In genomic region chr1:109935451-109935900, GRCh38 we compare ENCODE assay signal across 18 cellular contexts. TPM values are rescaled to one million over a fixed set of nuclear protein-coding genes. Genes with fewer than 3 reads are reported as not detected.
DNase-seq lines count a peak whose midpoint lies in the region; ATAC-seq and TF ChIP-seq lines count a peak whose summit lies in the region.
"Had no signal": no experiment of that assay in that cellular context is flagged by ENCODE, and none has a peak within 500 bp of the region (broad histone marks: within the 10 kb centered on the region; RNA-seq: fewer than 3 reads in every experiment).

No MANE protein-coding gene starts in this region.

- H3K27me3 Mint-ChIP-seq in stimulated activated naive CD8-positive, alpha-beta T cell treated with anti-CD3 and anti-CD28 coated beads, Interleukin-15, amount 100 ng/mL, for 72 hours = no peaks in the 10 kb centered on the region

- H3K4me1 ChIP-seq in mucosa of rectum (ENCODE audit: control insufficient read depth in 2 of 2, insufficient read depth in 2 of 2, low read length in 2 of 2) (peaks cover 26 to 44% of the 10 kb centered on the region in 2 donors), gastroesophageal sphincter (peaks cover 0 to 34% (median 19%) of the 10 kb centered on the region in 3 donors)

- no peak for TF ChIP-seq POLR2A in gastroesophageal sphincter (IDR thresholded peaks at IDR 0.05)

- H3K27ac ChIP-seq in mucosa of rectum (ENCODE audit: low read depth in 2 of 2, low read length in 2 of 2) = peak overlapping the region; percentile 86 to 90
- no peak overlapping the region for H3K27ac ChIP-seq in gastroesophageal sphincter
- H3K27ac ChIP-seq: gastrocnemius medialis, HL-60, KMS-11 had no signal

- no peak overlapping the region for H3K9ac ChIP-seq in mucosa of rectum (ENCODE audit: low read depth in 1 of 2, low read length in 2 of 2)
- H3K9ac ChIP-seq: KMS-11 had no signal

- no peak for TF ChIP-seq EP300 in gastroesophageal sphincter (IDR thresholded peaks at IDR 0.05)

- peaks cover 8% of the 10 kb centered on the region for H3K4me1 Mint-ChIP-seq in stimulated activated naive CD8-positive, alpha-beta T cell treated with anti-CD3 and anti-CD28 coated beads, Interleukin-15, amount 100 ng/mL, for 72 hours

- H3K27me3 ChIP-seq in mucosa of rectum (ENCODE audit: control insufficient read depth in 2 of 2, insufficient read depth in 2 of 2, low read length in 2 of 2) = no peaks in the 10 kb centered on the region
- no peaks in the 10 kb centered on the region for H3K27me3 ChIP-seq in gastroesophageal sphincter
- H3K27me3 ChIP-seq: gastrocnemius medialis had no signal

- WGBS in gastroesophageal sphincter (ENCODE audit: low coverage in 1 of 2), 2 donors = 83% methylated on average over 2 of the region's 4 CpGs; no CpG with 5 or more reads in 1 of the 2 donors

- TF ChIP-seq CTCF in gastroesophageal sphincter (IDR thresholded peaks at IDR 0.05) = no peak

- H3K36me3 ChIP-seq in mucosa of rectum (ENCODE audit: control insufficient read depth in 2 of 2, insufficient read depth in 2 of 2, low read length in 2 of 2) (no peaks in the 10 kb centered on the region), gastroesophageal sphincter (no peaks in the 10 kb centered on the region)
- H3K36me3 ChIP-seq: gastrocnemius medialis had no signal

- H3K27ac Mint-ChIP-seq in stimulated activated naive CD8-positive, alpha-beta T cell treated with anti-CD3 and anti-CD28 coated beads, Interleukin-15, amount 100 ng/mL, for 72 hours = peak overlapping the region in 1 of 2 donors; percentile 75

- no peak for ATAC-seq in gastroesophageal sphincter
- no peak for ATAC-seq in stimulated activated naive CD8-positive, alpha-beta T cell treated with anti-CD3 and anti-CD28 coated beads, Interleukin-15, amount 100 ng/mL, for 72 hours
- ATAC-seq in HG03469 (IDR thresholded peaks at IDR 0.05; ENCODE audit: unreplicated experiment) = no peak
- ATAC-seq: activated CD4-positive, CD25-positive, alpha-beta regulatory T cell treated with anti-CD3 and anti-CD28 coated beads, Interleukin-2, amount 50 U/mL, for 24 hours; gastrocnemius medialis had no signal

- no peaks in the 10 kb centered on the region for H3K9me3 ChIP-seq in mucosa of rectum (ENCODE audit: control insufficient read depth in 2 of 2, low read length in 2 of 2)
- peaks cover 0 to 20% (median 0%) of the 10 kb centered on the region in 3 donors for H3K9me3 ChIP-seq in gastroesophageal sphincter
- H3K9me3 ChIP-seq: gastrocnemius medialis had no signal

- in situ Hi-C loops in Caki2 (cut with HindIII; ENCODE audit: low pct_unique_long_range_greater_than_20kb, low sequenced_read_pairs) = no loop called here

- no peak overlapping the region for H3K4me3 Mint-ChIP-seq in stimulated activated naive CD8-positive, alpha-beta T cell treated with anti-CD3 and anti-CD28 coated beads, Interleukin-15, amount 100 ng/mL, for 72 hours

- DNase-seq in Caki2 (ENCODE audit: low read depth) = peak; percentile 69
- peak; percentile 62 for DNase-seq in NCI-H146 treated with DMSO at 0.1 percent for 48 hours (lab: John Stamatoyannopoulos, UW; ENCODE audit: unreplicated experiment)
- peak; percentile 88 for DNase-seq in cerebellum (ENCODE audit: low spot score)
- no peak for DNase-seq in UCSD-AML1 (lab: John Stamatoyannopoulos, UW; ENCODE audit: unreplicated experiment)
- DNase-seq in stimulated activated naive CD8-positive, alpha-beta T cell treated with anti-CD3 and anti-CD28 coated beads, Interleukin-15, amount 100 ng/mL, for 72 hours = no peak
- DNase-seq: activated gamma-delta T cell; AML-193; amygdala; gastrocnemius medialis; NCI-H1436; stimulated activated naive CD4-positive, alpha-beta T cell treated with Interleukin-2 at 50 U/mL for 16 hours; T-helper 1 cell had no signal

- no peak overlapping the region for H3K4me3 ChIP-seq in mucosa of rectum (ENCODE audit: low read length in 2 of 2)
- H3K4me3 ChIP-seq in gastroesophageal sphincter = no peak overlapping the region
- H3K4me3 ChIP-seq: gastrocnemius medialis had no signal

- H3K9me3 Mint-ChIP-seq in stimulated activated naive CD8-positive, alpha-beta T cell treated with anti-CD3 and anti-CD28 coated beads, Interleukin-15, amount 100 ng/mL, for 72 hours = peaks cover 20 to 23% of the 10 kb centered on the region in 2 donors

RNA-seq across cellular contexts. Expression of gene CSF1, which starts 24.8 kb away (rescaled TPM):
- total RNA-seq in Caki2 (2014; rRNA removed; shearing (Covaris generic); ENCODE audit: low replicate concordance) = 13.8 and 42.1 TPM in 2 replicates
- total RNA-seq in cerebellum (4.3 TPM), gastroesophageal sphincter (10 to 100 TPM; 29.6 to 50.8 (median 45.9) TPM)

RNA-seq across cellular contexts. Expression of gene AHCYL1, which starts 49.1 kb away (rescaled TPM):
- 18.3 and 26.3 TPM in 2 replicates for total RNA-seq in Caki2 (2014; rRNA removed; shearing (Covaris generic); ENCODE audit: low replicate concordance)
- total RNA-seq in cerebellum = 39.6 TPM
- total RNA-seq in gastroesophageal sphincter = 100 to 1,000 TPM in 1 of 4 donors, 10 to 100 TPM in 3; 82.6 to 102 (median 92.4) TPM

Comparison
In these comparisons a context has a peak if more than half of its experiments do, and no peak if none do; other contexts are left out.
1. DNase-seq: peak in Caki2 (single experiment), NCI-H146 treated with DMSO at 0.1 percent for 48 hours (single experiment) and cerebellum (single experiment); none in UCSD-AML1 (single experiment) and stimulated activated naive CD8-positive, alpha-beta T cell treated with anti-CD3 and anti-CD28 coated beads, Interleukin-15, amount 100 ng/mL, for 72 hours (0 of 2).
2. H3K27ac ChIP-seq: peak in mucosa of rectum (2 of 2); none in gastroesophageal sphincter (0 of 4).